11 cellular contexts compared by ENCODE assay signal in genomic region chr1:228142616-228143203, GRCh38. TPM values are rescaled to one million over a fixed set of nuclear protein-coding genes. Genes with fewer than 3 reads are reported as not detected.
A peak's percentile ranks its signal among the peaks of the same experiment; 100 is the strongest.
DNase-seq lines count a peak whose midpoint lies in the region; ATAC-seq and TF ChIP-seq lines count a peak whose summit lies in the region.
"Had no signal": no experiment of that assay in that cellular context is flagged by ENCODE, and none has a peak within 500 bp of the region (broad histone marks: within the 10 kb centered on the region; RNA-seq: fewer than 3 reads in every experiment).

No MANE protein-coding gene starts in this region.

- ATAC-seq in activated T-cell treated with anti-CD3 and anti-CD28 coated beads, Interleukin-2, amount 50 U/mL, for 4 hours = no peak
- ATAC-seq in activated naive CD8-positive, alpha-beta T cell treated with anti-CD3 and anti-CD28 coated beads, Interleukin-2, amount 10 ng/mL, durations not matched to agents 7 days and 5 days (ENCODE audit: low read depth) = no peak
- ATAC-seq in HG03457 (IDR thresholded peaks at IDR 0.05; ENCODE audit: unreplicated experiment) = no peak
- no peak for ATAC-seq in HG02870 (IDR thresholded peaks at IDR 0.05; ENCODE audit: unreplicated experiment)
- ATAC-seq: Panc1 had no signal

- peak overlapping the region in 2 of 4 donors; percentile 79 to 86 for H3K4me3 ChIP-seq in tibial nerve

- H3K27ac Mint-ChIP-seq in activated naive CD8-positive, alpha-beta T cell treated with anti-CD3 and anti-CD28 coated beads, Interleukin-2, amount 10 ng/mL, durations not matched to agents 7 days and 5 days = peak overlapping the region; percentile 98

- H3K27ac ChIP-seq in tibial nerve = peak overlapping the region; percentile 96 to 98 (median 97)

- no peak for TF ChIP-seq POLR2A in tibial nerve (IDR thresholded peaks at IDR 0.05)

- H3K27me3 Mint-ChIP-seq in activated T-cell treated with anti-CD3 and anti-CD28 coated beads, Interleukin-2, amount 50 U/mL, for 4 hours (ENCODE audit: low read depth) = no peaks in the 10 kb centered on the region
- H3K27me3 Mint-ChIP-seq in activated naive CD8-positive, alpha-beta T cell treated with anti-CD3 and anti-CD28 coated beads, Interleukin-2, amount 10 ng/mL, durations not matched to agents 7 days and 5 days = no peaks in the 10 kb centered on the region

- DNase-seq in activated T-cell treated with anti-CD3 and anti-CD28 coated beads, Interleukin-2, amount 50 U/mL, for 4 hours = no peak
- DNase-seq in activated T-cell treated with anti-CD3 and anti-CD28 coated beads for 4 hours (no peak), myocyte (ENCODE audit: low read depth) (peak; percentile 65), tibial nerve (ENCODE audit: low spot score in 2 of 2) (peak in 1 of 2 donors; percentile 12), DMS79 (lab: John Stamatoyannopoulos, UW) (no peak)
- DNase-seq in activated naive CD8-positive, alpha-beta T cell treated with anti-CD3 and anti-CD28 coated beads, Interleukin-2, amount 10 ng/mL, durations not matched to agents 7 days and 5 days = peak; percentile 24
- DNase-seq: AML-193, erythroblast had no signal

- H3K9me3 ChIP-seq in tibial nerve = no peaks in the 10 kb centered on the region

- TF ChIP-seq EP300 in tibial nerve (IDR thresholded peaks at IDR 0.05) = no peak

- peak overlapping the region; percentile 98 for H3K4me3 Mint-ChIP-seq in activated T-cell treated with anti-CD3 and anti-CD28 coated beads, Interleukin-2, amount 50 U/mL, for 4 hours
- H3K4me3 Mint-ChIP-seq in activated naive CD8-positive, alpha-beta T cell treated with anti-CD3 and anti-CD28 coated beads, Interleukin-2, amount 10 ng/mL, durations not matched to agents 7 days and 5 days = peak overlapping the region; percentile 96

- no peak for TF ChIP-seq CTCF in tibial nerve (IDR thresholded peaks at IDR 0.05)

- peaks cover 0 to 61% (median 38%) of the 10 kb centered on the region in 4 donors for H3K4me1 ChIP-seq in tibial nerve

- POLR2A ChIA-PET in activated naive CD8-positive, alpha-beta T cell treated with anti-CD3 and anti-CD28 coated beads, Interleukin-2, amount 10 ng/mL, durations not matched to agents 7 days and 5 days (lab: Charles Lee) = interaction anchor here (0.9 to 2.6 kb wide), 6 partner anchors 9 to 344 kb away, joined by 3 to 13 read pairs (median 4); partner anchors contain the start of gene ARF1

- no peaks in the 10 kb centered on the region for H3K27me3 ChIP-seq in tibial nerve

- H3K4me1 Mint-ChIP-seq in activated T-cell treated with anti-CD3 and anti-CD28 coated beads, Interleukin-2, amount 50 U/mL, for 4 hours (ENCODE audit: low read depth) = peaks cover 39% of the 10 kb centered on the region
- peaks cover 24% of the 10 kb centered on the region for H3K4me1 Mint-ChIP-seq in activated naive CD8-positive, alpha-beta T cell treated with anti-CD3 and anti-CD28 coated beads, Interleukin-2, amount 10 ng/mL, durations not matched to agents 7 days and 5 days

- H3K36me3 Mint-ChIP-seq in activated T-cell treated with anti-CD3 and anti-CD28 coated beads, Interleukin-2, amount 50 U/mL, for 4 hours (ENCODE audit: insufficient read depth) = no peaks in the 10 kb centered on the region
- peaks cover 11% of the 10 kb centered on the region for H3K36me3 Mint-ChIP-seq in activated naive CD8-positive, alpha-beta T cell treated with anti-CD3 and anti-CD28 coated beads, Interleukin-2, amount 10 ng/mL, durations not matched to agents 7 days and 5 days

- no peaks in the 10 kb centered on the region for H3K9me3 Mint-ChIP-seq in activated T-cell treated with anti-CD3 and anti-CD28 coated beads, Interleukin-2, amount 50 U/mL, for 4 hours
- H3K9me3 Mint-ChIP-seq in activated naive CD8-positive, alpha-beta T cell treated with anti-CD3 and anti-CD28 coated beads, Interleukin-2, amount 10 ng/mL, durations not matched to agents 7 days and 5 days = no peaks in the 10 kb centered on the region

- 68 to 77% methylated on average over 14 to 15 of the region's 15 CpGs for WGBS in tibial nerve, 2 donors

- peaks cover 0 to 29% (median 5%) of the 10 kb centered on the region in 3 donors for H3K36me3 ChIP-seq in tibial nerve

RNA-seq across cellular contexts. Expression of gene GUK1, which starts 2.6 kb away (rescaled TPM):
- total RNA-seq in activated T-cell treated with anti-CD3 and anti-CD28 coated beads, Interleukin-2, amount 50 U/mL, for 4 hours = 100 to 1,000 TPM; 219 to 248 (median 242) TPM
- total RNA-seq in activated naive CD8-positive, alpha-beta T cell treated with anti-CD3 and anti-CD28 coated beads, Interleukin-2, amount 10 ng/mL, durations not matched to agents 7 days and 5 days = 100 to 1,000 TPM; 289 to 327 TPM
- total RNA-seq in myocyte = 200 and 214 TPM in 2 replicates
- polyA plus RNA-seq in myocyte (2012) = 336 TPM
- 100 to 1,000 TPM; 501 to 540 (median 510) TPM for total RNA-seq in tibial nerve

RNA-seq across cellular contexts. Expression of gene GJC2, which starts 7.0 kb away (rescaled TPM):
- under 1 TPM; 0.49 to 0.79 (median 0.53) TPM for total RNA-seq in activated T-cell treated with anti-CD3 and anti-CD28 coated beads, Interleukin-2, amount 50 U/mL, for 4 hours
- total RNA-seq in activated naive CD8-positive, alpha-beta T cell treated with anti-CD3 and anti-CD28 coated beads, Interleukin-2, amount 10 ng/mL, durations not matched to agents 7 days and 5 days = 1 to 10 TPM; 6.2 to 7.7 TPM
- total RNA-seq in myocyte (0.26 and 0.80 TPM in 2 replicates), tibial nerve (10 to 100 TPM in 2 of 4 donors, 1 to 10 TPM in 2; 6.9 to 15.1 (median 9.9) TPM)
- 1.1 TPM for polyA plus RNA-seq in myocyte (2012)

RNA-seq across cellular contexts. Expression of gene IBA57, which starts 22.9 kb away (rescaled TPM):
- total RNA-seq in activated T-cell treated with anti-CD3 and anti-CD28 coated beads, Interleukin-2, amount 50 U/mL, for 4 hours = 10 to 100 TPM; 14.5 to 17.6 (median 15.9) TPM
- 10 to 100 TPM in 1 of 2 experiments, 1 to 10 TPM in 1; 9.7 to 12.2 TPM for total RNA-seq in activated naive CD8-positive, alpha-beta T cell treated with anti-CD3 and anti-CD28 coated beads, Interleukin-2, amount 10 ng/mL, durations not matched to agents 7 days and 5 days
- 1.9 and 2.5 TPM in 2 replicates for total RNA-seq in myocyte
- 2.4 TPM for polyA plus RNA-seq in myocyte (2012)
- 10 to 100 TPM in 1 of 4 donors, 1 to 10 TPM in 3; 5.5 to 17.8 (median 9.2) TPM for total RNA-seq in tibial nerve

RNA-seq across cellular contexts. Expression of gene MRPL55, which starts 33.6 kb away (rescaled TPM):
- total RNA-seq in activated T-cell treated with anti-CD3 and anti-CD28 coated beads, Interleukin-2, amount 50 U/mL, for 4 hours = 10 to 100 TPM; 82.3 to 93.0 (median 89.5) TPM
- total RNA-seq in activated naive CD8-positive, alpha-beta T cell treated with anti-CD3 and anti-CD28 coated beads, Interleukin-2, amount 10 ng/mL, durations not matched to agents 7 days and 5 days = 10 to 100 TPM; 53.6 to 53.7 TPM
- total RNA-seq in myocyte = 67.0 and 82.8 TPM in 2 replicates
- polyA plus RNA-seq in myocyte (2012) = 79.5 TPM
- 10 to 100 TPM; 68.7 to 83.7 (median 80.0) TPM for total RNA-seq in tibial nerve

RNA-seq across cellular contexts. Expression of gene C1orf35, which starts 39.6 kb away (rescaled TPM):
- 10 to 100 TPM; 41.0 to 41.9 (median 41.7) TPM for total RNA-seq in activated T-cell treated with anti-CD3 and anti-CD28 coated beads, Interleukin-2, amount 50 U/mL, for 4 hours
- total RNA-seq in activated naive CD8-positive, alpha-beta T cell treated with anti-CD3 and anti-CD28 coated beads, Interleukin-2, amount 10 ng/mL, durations not matched to agents 7 days and 5 days = 10 to 100 TPM; 25.2 to 29.2 TPM
- total RNA-seq in myocyte = 8.1 and 9.3 TPM in 2 replicates
- polyA plus RNA-seq in myocyte (2012) = 14.5 TPM
- total RNA-seq in tibial nerve = 10 to 100 TPM; 26.4 to 38.5 (median 27.1) TPM

Comparison
In these comparisons a context has a peak if more than half of its experiments do, and no peak if none do; other contexts are left out.
1. DNase-seq: peak in activated naive CD8-positive, alpha-beta T cell treated with anti-CD3 and anti-CD28 coated beads, Interleukin-2, amount 10 ng/mL, durations not matched to agents 7 days and 5 days (single experiment) and myocyte (single experiment); none in activated T-cell treated with anti-CD3 and anti-CD28 coated beads, Interleukin-2, amount 50 U/mL, for 4 hours (single experiment), activated T-cell treated with anti-CD3 and anti-CD28 coated beads for 4 hours (single experiment) and DMS79 (single experiment).